19 cellular contexts compared by ENCODE assay signal in genomic region chr10:131773321-131773988, GRCh38.
"Had no signal": no experiment of that assay in that cellular context is flagged by ENCODE, and none has a peak within 500 bp of the region (broad histone marks: within the 10 kb centered on the region; RNA-seq: fewer than 3 reads in every experiment).

No MANE protein-coding gene starts in this region.

- H3K27ac ChIP-seq: psoas muscle, tibial artery had no signal

- H3K4me3 ChIP-seq: psoas muscle, tibial artery had no signal

- DNase-seq: activated CD4-positive, alpha-beta T cell treated with anti-CD3 and anti-CD28 coated beads, Interleukin-2, amount 10 ng/mL, durations not matched to agents 24 days and 14 days; activated CD8-positive, alpha-beta memory T cell treated with anti-CD3 and anti-CD28 coated beads, Interleukin-2, amount 50 U/mL, for 48 hours; activated naive CD4-positive, alpha-beta T cell; activated naive CD8-positive, alpha-beta T cell treated with anti-CD3 and anti-CD28 coated beads, Interleukin-2, amount 10 ng/mL, durations not matched to agents 7 days and 5 days; activated T-cell treated with anti-CD3 and anti-CD28 coated beads, Interleukin-2, amount 50 U/mL, for 72 hours; anterior cingulate cortex; cerebellar nuclear complex; mammary epithelial cell; naive B cell; occipital lobe; psoas muscle; T-helper 2 cell; tibial artery had no signal

- H3K4me3 Mint-ChIP-seq: activated CD4-positive, alpha-beta T cell treated with anti-CD3 and anti-CD28 coated beads, Interleukin-2, amount 10 ng/mL, durations not matched to agents 24 days and 14 days; activated naive CD8-positive, alpha-beta T cell treated with anti-CD3 and anti-CD28 coated beads, Interleukin-2, amount 10 ng/mL, durations not matched to agents 7 days and 5 days; activated T-cell treated with anti-CD3 and anti-CD28 coated beads, Interleukin-2, amount 50 U/mL, for 72 hours; naive B cell; stimulated activated memory B cell treated with anti-CD40 and anti-IgM and Interleukin-4, amounts not matched to agents 10 μg/mL and 1 μg/mL and 100 μg/mL, for 72 hours; WTC11 had no signal

- FAIRE-seq: frontal cortex, TTC549, urothelium cell line had no signal

- H3K36me3 Mint-ChIP-seq: activated naive CD8-positive, alpha-beta T cell treated with anti-CD3 and anti-CD28 coated beads, Interleukin-2, amount 10 ng/mL, durations not matched to agents 7 days and 5 days; stimulated activated memory B cell treated with anti-CD40 and anti-IgM and Interleukin-4, amounts not matched to agents 10 μg/mL and 1 μg/mL and 100 μg/mL, for 72 hours had no signal

- H3K27me3 Mint-ChIP-seq: activated CD4-positive, alpha-beta T cell treated with anti-CD3 and anti-CD28 coated beads, Interleukin-2, amount 10 ng/mL, durations not matched to agents 24 days and 14 days; activated naive CD8-positive, alpha-beta T cell treated with anti-CD3 and anti-CD28 coated beads, Interleukin-2, amount 10 ng/mL, durations not matched to agents 7 days and 5 days had no signal

- H3K36me3 ChIP-seq: tibial artery had no signal

- H3K4me1 ChIP-seq: psoas muscle, tibial artery had no signal

- H3K27ac Mint-ChIP-seq: activated CD4-positive, alpha-beta T cell treated with anti-CD3 and anti-CD28 coated beads, Interleukin-2, amount 10 ng/mL, durations not matched to agents 24 days and 14 days; activated naive CD8-positive, alpha-beta T cell treated with anti-CD3 and anti-CD28 coated beads, Interleukin-2, amount 10 ng/mL, durations not matched to agents 7 days and 5 days; activated T-cell treated with anti-CD3 and anti-CD28 coated beads, Interleukin-2, amount 50 U/mL, for 72 hours; stimulated activated memory B cell treated with anti-CD40 and anti-IgM and Interleukin-4, amounts not matched to agents 10 μg/mL and 1 μg/mL and 100 μg/mL, for 72 hours had no signal

- ATAC-seq: activated T-cell treated with anti-CD3 and anti-CD28 coated beads, Interleukin-2, amount 50 U/mL, for 72 hours; left colon; psoas muscle; stimulated activated memory B cell treated with anti-CD40 and anti-IgM and Interleukin-4, amounts not matched to agents 10 μg/mL and 1 μg/mL and 100 μg/mL, for 72 hours; WTC11 had no signal

- H3K4me1 Mint-ChIP-seq: activated CD4-positive, alpha-beta T cell treated with anti-CD3 and anti-CD28 coated beads, Interleukin-2, amount 10 ng/mL, durations not matched to agents 24 days and 14 days; activated naive CD8-positive, alpha-beta T cell treated with anti-CD3 and anti-CD28 coated beads, Interleukin-2, amount 10 ng/mL, durations not matched to agents 7 days and 5 days; stimulated activated memory B cell treated with anti-CD40 and anti-IgM and Interleukin-4, amounts not matched to agents 10 μg/mL and 1 μg/mL and 100 μg/mL, for 72 hours had no signal
